ENCODE assay signal across 8 cellular contexts in the genomic region with DNA sequence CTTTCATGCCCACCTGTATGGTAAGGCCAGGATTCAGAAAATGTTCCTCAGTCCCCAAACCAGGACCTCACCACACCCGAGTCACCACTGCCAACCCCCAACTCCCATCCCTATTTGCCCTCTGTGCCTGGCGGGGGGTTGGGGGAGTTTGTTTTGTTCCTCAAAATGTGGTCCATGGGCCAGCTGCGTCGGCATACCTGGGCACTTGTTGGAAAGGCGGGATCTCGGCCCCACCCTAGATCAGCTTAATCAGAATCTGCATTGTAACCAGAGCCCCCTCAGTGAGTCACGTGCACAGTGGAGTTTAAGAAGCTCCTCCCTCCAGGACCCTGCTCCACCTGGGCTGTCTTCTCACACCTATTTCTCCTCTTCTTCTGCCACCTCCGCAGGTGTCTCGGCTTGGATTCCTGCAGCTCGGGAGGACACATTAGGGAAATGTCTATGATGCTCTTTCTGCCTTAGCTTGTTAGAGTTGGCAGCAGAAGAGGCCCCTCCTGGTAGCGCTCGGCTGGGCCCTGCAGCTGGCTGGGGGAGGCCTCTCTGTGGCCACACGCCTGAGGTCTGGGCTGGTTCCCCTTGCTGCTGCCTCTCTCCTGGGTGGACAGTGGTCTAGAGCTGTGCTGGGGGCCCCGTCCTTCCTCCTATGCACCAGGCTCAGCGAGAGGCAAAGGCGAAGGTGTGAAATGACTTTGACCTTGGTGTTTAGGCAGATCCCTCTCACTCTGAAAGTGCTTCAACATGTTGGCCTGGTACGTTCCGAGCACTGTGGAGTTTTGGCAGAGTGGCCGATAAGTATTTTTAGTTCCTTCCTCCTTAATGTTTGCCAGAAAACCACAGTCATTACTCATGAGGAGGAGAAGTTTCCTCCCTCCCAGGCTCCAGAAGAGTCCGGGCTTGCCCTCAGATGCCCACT. TPM values are rescaled to one million over a fixed set of nuclear protein-coding genes. Genes with fewer than 3 reads are reported as not detected.
DNase-seq lines count a peak whose midpoint lies in the region; ATAC-seq and TF ChIP-seq lines count a peak whose summit lies in the region.

No MANE protein-coding gene starts in this region.

- no peaks in the 10 kb centered on the region for H3K9me3 Mint-ChIP-seq in activated CD8-positive, alpha-beta T cell treated with anti-CD3 and anti-CD28 coated beads, Interleukin-2, amount 10 ng/mL, durations not matched to agents 7 days and 5 days (ENCODE audit: insufficient read depth)
- peaks cover 4% of the 10 kb centered on the region for H3K9me3 Mint-ChIP-seq in progenitor cell of endocrine pancreas (ENCODE audit: low read depth)

- H3K27me3 Mint-ChIP-seq in activated CD8-positive, alpha-beta T cell treated with anti-CD3 and anti-CD28 coated beads, Interleukin-2, amount 10 ng/mL, durations not matched to agents 7 days and 5 days (ENCODE audit: low read depth): peaks cover 2% of the 10 kb centered on the region
- peaks cover 18% of the 10 kb centered on the region for H3K27me3 Mint-ChIP-seq in progenitor cell of endocrine pancreas

- H3K4me3 Mint-ChIP-seq in activated CD8-positive, alpha-beta T cell treated with anti-CD3 and anti-CD28 coated beads, Interleukin-2, amount 10 ng/mL, durations not matched to agents 7 days and 5 days: no peak overlapping the region
- no peak overlapping the region for H3K4me3 Mint-ChIP-seq in progenitor cell of endocrine pancreas (ENCODE audit: low read depth)

- DNase-seq in DMS79 (lab: John Stamatoyannopoulos, UW) (peak; percentile 53), HPDE6-E6E7 (ENCODE audit: extremely low spot score) (peak; percentile 76), germinal center (ENCODE audit: low spot score) (peak; percentile 14), pulmonary artery endothelial cell (ENCODE audit: low read depth, low spot score) (peak; percentile 35), progenitor cell of endocrine pancreas (ENCODE audit: low spot score, unreplicated experiment) (no peak)
- DNase-seq in activated CD8-positive, alpha-beta T cell treated with anti-CD3 and anti-CD28 coated beads, Interleukin-2, amount 10 ng/mL, durations not matched to agents 7 days and 5 days: peak; percentile 46

- CTCF ChIA-PET in activated CD8-positive, alpha-beta T cell treated with anti-CD3 and anti-CD28 coated beads, Interleukin-2, amount 10 ng/mL, durations not matched to agents 7 days and 5 days (lab: Charles Lee): interaction anchor here (1.1 kb wide), 1 partner anchor 43 kb away, joined by 3 read pairs; no protein-coding TSS in a partner anchor

- peak; percentile 47 for ATAC-seq in activated CD8-positive, alpha-beta T cell treated with anti-CD3 and anti-CD28 coated beads, Interleukin-2, amount 10 ng/mL, durations not matched to agents 7 days and 5 days
- no peak for ATAC-seq in HG03159 (IDR thresholded peaks at IDR 0.05; ENCODE audit: unreplicated experiment)
- no peak for ATAC-seq in GM21381 (IDR thresholded peaks at IDR 0.05; ENCODE audit: unreplicated experiment)

- POLR2A ChIA-PET in activated CD8-positive, alpha-beta T cell treated with anti-CD3 and anti-CD28 coated beads, Interleukin-2, amount 10 ng/mL, durations not matched to agents 7 days and 5 days (lab: Charles Lee): interaction anchor here (2.3 kb wide), 1 partner anchor 41 kb away, joined by 13 read pairs; a partner anchor contains a TSS

- H3K27ac Mint-ChIP-seq in activated CD8-positive, alpha-beta T cell treated with anti-CD3 and anti-CD28 coated beads, Interleukin-2, amount 10 ng/mL, durations not matched to agents 7 days and 5 days: no peak overlapping the region
- H3K27ac Mint-ChIP-seq in progenitor cell of endocrine pancreas: no peak overlapping the region

- H3K4me1 Mint-ChIP-seq in activated CD8-positive, alpha-beta T cell treated with anti-CD3 and anti-CD28 coated beads, Interleukin-2, amount 10 ng/mL, durations not matched to agents 7 days and 5 days (ENCODE audit: low read depth): peaks cover 11% of the 10 kb centered on the region
- no peaks in the 10 kb centered on the region for H3K4me1 Mint-ChIP-seq in progenitor cell of endocrine pancreas (ENCODE audit: low read depth)

- H3K36me3 Mint-ChIP-seq in activated CD8-positive, alpha-beta T cell treated with anti-CD3 and anti-CD28 coated beads, Interleukin-2, amount 10 ng/mL, durations not matched to agents 7 days and 5 days (ENCODE audit: low read depth): no peaks in the 10 kb centered on the region
- no peaks in the 10 kb centered on the region for H3K36me3 Mint-ChIP-seq in progenitor cell of endocrine pancreas (ENCODE audit: insufficient read depth)

- TF ChIP-seq CTCF in progenitor cell of endocrine pancreas (IDR thresholded peaks at IDR 0.05; ENCODE audit: unreplicated experiment): no peak

RNA-seq across cellular contexts. Expression of a gene that starts 41.8 kb away (rescaled TPM):
- total RNA-seq in activated CD8-positive, alpha-beta T cell treated with anti-CD3 and anti-CD28 coated beads, Interleukin-2, amount 10 ng/mL, durations not matched to agents 7 days and 5 days: 10 to 100 TPM; 43.3 to 46.0 TPM
- total RNA-seq in pulmonary artery endothelial cell: 36.7 and 54.0 TPM in 2 replicates
- 89.1 and 99.0 TPM in 2 replicates for total RNA-seq in progenitor cell of endocrine pancreas

RNA-seq across cellular contexts. Expression of a gene that starts 41.8 kb away (rescaled TPM):
- 10 to 100 TPM; 47.2 to 48.8 TPM for total RNA-seq in activated CD8-positive, alpha-beta T cell treated with anti-CD3 and anti-CD28 coated beads, Interleukin-2, amount 10 ng/mL, durations not matched to agents 7 days and 5 days
- total RNA-seq in pulmonary artery endothelial cell (46.3 and 70.1 TPM in 2 replicates), progenitor cell of endocrine pancreas (64.1 and 65.8 TPM in 2 replicates)
